1 cellular context compared by ENCODE assay signal in the genomic region with DNA sequence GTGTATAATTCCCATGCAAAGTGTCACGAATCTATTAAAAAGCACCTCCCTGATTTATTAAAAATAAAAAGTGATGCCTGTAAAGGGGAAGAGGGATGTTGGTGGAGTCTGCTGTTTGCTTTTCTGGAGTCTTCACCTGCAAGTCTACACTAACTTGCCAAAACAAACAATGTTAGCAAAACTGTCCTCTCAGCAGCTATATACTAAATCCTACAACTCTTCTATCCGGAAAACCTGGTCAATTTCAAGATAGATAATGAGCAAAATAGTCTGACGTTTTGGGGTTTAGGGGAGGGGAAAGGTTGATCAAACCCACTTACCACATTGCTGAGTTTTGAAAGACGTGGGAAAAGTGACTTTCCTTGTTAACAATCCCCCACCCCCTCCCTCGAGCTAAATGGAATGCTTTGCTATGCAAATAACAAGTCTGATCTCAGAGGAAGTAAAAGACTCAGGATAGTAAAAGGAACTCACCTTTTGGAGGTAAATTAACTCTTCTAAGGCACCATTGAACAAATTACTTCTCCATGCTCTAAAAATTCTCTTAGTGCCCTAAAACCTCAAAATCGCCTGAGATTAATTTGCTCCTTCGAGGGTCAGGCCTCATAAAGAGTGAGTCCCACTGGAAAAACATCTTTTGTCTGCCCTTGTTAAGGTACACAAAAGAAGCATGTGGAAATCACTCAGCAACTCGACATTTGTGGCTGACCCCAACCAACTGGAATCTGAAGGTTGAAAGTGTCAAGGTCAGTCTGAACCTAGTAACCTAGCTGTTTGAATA.
TF ChIP-seq lines count a peak whose summit lies in the region.

No MANE protein-coding gene starts in this region.

TF ChIP-seq in GM12878, 131 proteins besides CTCF, POLR2A, EP300 and RAD21:
- TF ChIP-seq RUNX3 (IDR thresholded peaks at IDR 0.05; ENCODE audit: low read length) (0 out of 2 replicates have a peak, but pooled peaks have one; percentile 9), CHD4 (IDR thresholded peaks at IDR 0.05) (no peak), ZBED1 (IDR thresholded peaks at IDR 0.05; ENCODE audit: borderline replicate concordance) (no peak), STAT1 (conservative IDR thresholded peaks at IDR 0.05) (no peak), EED (IDR thresholded peaks at IDR 0.05; ENCODE audit: low read depth) (no peak)
- TF ChIP-seq, protein P1, sequence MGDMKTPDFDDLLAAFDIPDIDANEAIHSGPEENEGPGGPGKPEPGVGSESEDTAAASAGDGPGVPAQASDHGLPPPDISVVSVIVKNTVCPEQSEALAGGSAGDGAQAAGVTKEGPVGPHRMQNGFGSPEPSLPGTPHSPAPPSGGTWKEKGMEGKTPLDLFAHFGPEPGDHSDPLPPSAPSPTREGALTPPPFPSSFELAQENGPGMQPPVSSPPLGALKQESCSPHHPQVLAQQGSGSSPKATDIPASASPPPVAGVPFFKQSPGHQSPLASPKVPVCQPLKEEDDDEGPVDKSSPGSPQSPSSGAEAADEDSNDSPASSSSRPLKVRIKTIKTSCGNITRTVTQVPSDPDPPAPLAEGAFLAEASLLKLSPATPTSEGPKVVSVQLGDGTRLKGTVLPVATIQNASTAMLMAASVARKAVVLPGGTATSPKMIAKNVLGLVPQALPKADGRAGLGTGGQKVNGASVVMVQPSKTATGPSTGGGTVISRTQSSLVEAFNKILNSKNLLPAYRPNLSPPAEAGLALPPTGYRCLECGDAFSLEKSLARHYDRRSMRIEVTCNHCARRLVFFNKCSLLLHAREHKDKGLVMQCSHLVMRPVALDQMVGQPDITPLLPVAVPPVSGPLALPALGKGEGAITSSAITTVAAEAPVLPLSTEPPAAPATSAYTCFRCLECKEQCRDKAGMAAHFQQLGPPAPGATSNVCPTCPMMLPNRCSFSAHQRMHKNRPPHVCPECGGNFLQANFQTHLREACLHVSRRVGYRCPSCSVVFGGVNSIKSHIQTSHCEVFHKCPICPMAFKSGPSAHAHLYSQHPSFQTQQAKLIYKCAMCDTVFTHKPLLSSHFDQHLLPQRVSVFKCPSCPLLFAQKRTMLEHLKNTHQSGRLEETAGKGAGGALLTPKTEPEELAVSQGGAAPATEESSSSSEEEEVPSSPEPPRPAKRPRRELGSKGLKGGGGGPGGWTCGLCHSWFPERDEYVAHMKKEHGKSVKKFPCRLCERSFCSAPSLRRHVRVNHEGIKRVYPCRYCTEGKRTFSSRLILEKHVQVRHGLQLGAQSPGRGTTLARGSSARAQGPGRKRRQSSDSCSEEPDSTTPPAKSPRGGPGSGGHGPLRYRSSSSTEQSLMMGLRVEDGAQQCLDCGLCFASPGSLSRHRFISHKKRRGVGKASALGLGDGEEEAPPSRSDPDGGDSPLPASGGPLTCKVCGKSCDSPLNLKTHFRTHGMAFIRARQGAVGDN (IDR thresholded peaks at IDR 0.05), result no peak
- TF ChIP-seq, protein P2, sequence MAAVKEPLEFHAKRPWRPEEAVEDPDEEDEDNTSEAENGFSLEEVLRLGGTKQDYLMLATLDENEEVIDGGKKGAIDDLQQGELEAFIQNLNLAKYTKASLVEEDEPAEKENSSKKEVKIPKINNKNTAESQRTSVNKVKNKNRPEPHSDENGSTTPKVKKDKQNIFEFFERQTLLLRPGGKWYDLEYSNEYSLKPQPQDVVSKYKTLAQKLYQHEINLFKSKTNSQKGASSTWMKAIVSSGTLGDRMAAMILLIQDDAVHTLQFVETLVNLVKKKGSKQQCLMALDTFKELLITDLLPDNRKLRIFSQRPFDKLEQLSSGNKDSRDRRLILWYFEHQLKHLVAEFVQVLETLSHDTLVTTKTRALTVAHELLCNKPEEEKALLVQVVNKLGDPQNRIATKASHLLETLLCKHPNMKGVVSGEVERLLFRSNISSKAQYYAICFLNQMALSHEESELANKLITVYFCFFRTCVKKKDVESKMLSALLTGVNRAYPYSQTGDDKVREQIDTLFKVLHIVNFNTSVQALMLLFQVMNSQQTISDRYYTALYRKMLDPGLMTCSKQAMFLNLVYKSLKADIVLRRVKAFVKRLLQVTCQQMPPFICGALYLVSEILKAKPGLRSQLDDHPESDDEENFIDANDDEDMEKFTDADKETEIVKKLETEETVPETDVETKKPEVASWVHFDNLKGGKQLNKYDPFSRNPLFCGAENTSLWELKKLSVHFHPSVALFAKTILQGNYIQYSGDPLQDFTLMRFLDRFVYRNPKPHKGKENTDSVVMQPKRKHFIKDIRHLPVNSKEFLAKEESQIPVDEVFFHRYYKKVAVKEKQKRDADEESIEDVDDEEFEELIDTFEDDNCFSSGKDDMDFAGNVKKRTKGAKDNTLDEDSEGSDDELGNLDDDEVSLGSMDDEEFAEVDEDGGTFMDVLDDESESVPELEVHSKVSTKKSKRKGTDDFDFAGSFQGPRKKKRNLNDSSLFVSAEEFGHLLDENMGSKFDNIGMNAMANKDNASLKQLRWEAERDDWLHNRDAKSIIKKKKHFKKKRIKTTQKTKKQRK (IDR thresholded peaks at IDR 0.05; ENCODE audit: low read depth, low read length), result no peak
- TF ChIP-seq, protein P3, sequence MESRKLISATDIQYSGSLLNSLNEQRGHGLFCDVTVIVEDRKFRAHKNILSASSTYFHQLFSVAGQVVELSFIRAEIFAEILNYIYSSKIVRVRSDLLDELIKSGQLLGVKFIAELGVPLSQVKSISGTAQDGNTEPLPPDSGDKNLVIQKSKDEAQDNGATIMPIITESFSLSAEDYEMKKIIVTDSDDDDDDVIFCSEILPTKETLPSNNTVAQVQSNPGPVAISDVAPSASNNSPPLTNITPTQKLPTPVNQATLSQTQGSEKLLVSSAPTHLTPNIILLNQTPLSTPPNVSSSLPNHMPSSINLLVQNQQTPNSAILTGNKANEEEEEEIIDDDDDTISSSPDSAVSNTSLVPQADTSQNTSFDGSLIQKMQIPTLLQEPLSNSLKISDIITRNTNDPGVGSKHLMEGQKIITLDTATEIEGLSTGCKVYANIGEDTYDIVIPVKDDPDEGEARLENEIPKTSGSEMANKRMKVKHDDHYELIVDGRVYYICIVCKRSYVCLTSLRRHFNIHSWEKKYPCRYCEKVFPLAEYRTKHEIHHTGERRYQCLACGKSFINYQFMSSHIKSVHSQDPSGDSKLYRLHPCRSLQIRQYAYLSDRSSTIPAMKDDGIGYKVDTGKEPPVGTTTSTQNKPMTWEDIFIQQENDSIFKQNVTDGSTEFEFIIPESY (IDR thresholded peaks at IDR 0.05), result no peak
